Comparison of ENCODE assay signal across 31 cellular contexts in genomic region chr7:24505968-24506367, GRCh38.
"Had no signal": no experiment of that assay in that cellular context is flagged by ENCODE, and none has a peak within 500 bp of the region (broad histone marks: within the 10 kb centered on the region; RNA-seq: fewer than 3 reads in every experiment).

No MANE protein-coding gene starts in this region.

- H3K9ac ChIP-seq: neural progenitor cell had no signal

- H3K36me3 Mint-ChIP-seq: immature natural killer cell; mesothelial cell of epicardium; naive B cell; natural killer cell; neural progenitor cell; stimulated activated memory B cell treated with anti-CD40 and anti-IgM and Interleukin-4, amounts not matched to agents 10 μg/mL and 1 μg/mL and 100 μg/mL, for 72 hours; type B pancreatic cell had no signal

- H3K27ac ChIP-seq: left lung, lower lobe of right lung, neural progenitor cell, neutrophil, ovary, right atrium auricular region, right lobe of liver, tibial nerve, uterus had no signal

- FAIRE-seq: islet of Langerhans, kidney had no signal

- H3K4me2 ChIP-seq: hepatocyte, neural progenitor cell, smooth muscle cell had no signal

- H3K4me1 ChIP-seq: left lung, lower lobe of right lung, neural progenitor cell, right atrium auricular region, right lobe of liver, uterus had no signal

- H3K79me2 ChIP-seq: hepatocyte had no signal

- DNase-seq: immature natural killer cell; kidney; left colon; left lung; lower lobe of right lung; mammary epithelial cell; mesenchymal stem cell; naive B cell; natural killer cell; nephron progenitor cell; ovary; right lobe of liver; stimulated activated CD4-positive, alpha-beta T cell treated with anti-CD3 and anti-CD28 coated beads, Interleukin-1b, Interleukin-23, amount 100 ng/mL, for 48 hours; stimulated activated CD4-positive, alpha-beta T cell treated with anti-CD3 and anti-CD28 coated beads, Interleukin-2, amount 100 ng/mL, for 48 hours; stimulated activated CD4-positive, alpha-beta T cell treated with anti-CD3 and anti-CD28 coated beads, Interleukin-4, amount 100 ng/mL, for 4 hours; stimulated activated CD8-positive, alpha-beta memory T cell treated with anti-CD3 and anti-CD28 coated beads, Interleukin-4, amount 100 ng/mL, for 48 hours; stimulated activated naive CD4-positive, alpha-beta T cell treated with Interleukin-2 at 50 U/mL for 16 hours; stimulated activated naive CD8-positive, alpha-beta T cell treated with anti-CD3 and anti-CD28 coated beads, Interleukin-15, amount 100 ng/mL, for 72 hours; substantia nigra; uterus had no signal

- H3K9me3 ChIP-seq: left lung, lower lobe of right lung, neutrophil, ovary, right atrium auricular region, right lobe of liver, tibial nerve, uterus had no signal

- H3K9me3 Mint-ChIP-seq: immature natural killer cell; natural killer cell; nephron progenitor cell; neural progenitor cell; stimulated activated memory B cell treated with anti-CD40 and anti-IgM and Interleukin-4, amounts not matched to agents 10 μg/mL and 1 μg/mL and 100 μg/mL, for 72 hours; stimulated activated naive CD8-positive, alpha-beta T cell treated with anti-CD3 and anti-CD28 coated beads, Interleukin-15, amount 100 ng/mL, for 72 hours had no signal

- H3K36me3 ChIP-seq: left lung, lower lobe of right lung, neural progenitor cell, neutrophil, ovary, right atrium auricular region, right lobe of liver, tibial nerve, uterus had no signal

- H3K27me3 ChIP-seq: hepatocyte, left lung, neural progenitor cell, neutrophil, ovary, right atrium auricular region, right lobe of liver, tibial nerve, uterus had no signal

- H3K4me1 Mint-ChIP-seq: immature natural killer cell; mesothelial cell of epicardium; naive B cell; natural killer cell; stimulated activated memory B cell treated with anti-CD40 and anti-IgM and Interleukin-4, amounts not matched to agents 10 μg/mL and 1 μg/mL and 100 μg/mL, for 72 hours; stimulated activated naive CD8-positive, alpha-beta T cell treated with anti-CD3 and anti-CD28 coated beads, Interleukin-15, amount 100 ng/mL, for 72 hours had no signal

- H3K4me3 ChIP-seq: hepatocyte, left lung, lower lobe of right lung, neural progenitor cell, ovary, right atrium auricular region, right lobe of liver, smooth muscle cell, tibial nerve, uterus had no signal

- ATAC-seq: left colon; left lung; lower lobe of right lung; natural killer cell; right lobe of liver; stimulated activated memory B cell treated with anti-CD40 and anti-IgM and Interleukin-4, amounts not matched to agents 10 μg/mL and 1 μg/mL and 100 μg/mL, for 72 hours; stimulated activated naive CD8-positive, alpha-beta T cell treated with anti-CD3 and anti-CD28 coated beads, Interleukin-15, amount 100 ng/mL, for 72 hours had no signal

- H2AFZ ChIP-seq: hepatocyte, neural progenitor cell had no signal

- H3K27ac Mint-ChIP-seq: immature natural killer cell; mesothelial cell of epicardium; natural killer cell; nephron progenitor cell; neural progenitor cell; progenitor cell of endocrine pancreas; stimulated activated memory B cell treated with anti-CD40 and anti-IgM and Interleukin-4, amounts not matched to agents 10 μg/mL and 1 μg/mL and 100 μg/mL, for 72 hours; type B pancreatic cell had no signal

- H3K4me3 Mint-ChIP-seq: immature natural killer cell; mesothelial cell of epicardium; naive B cell; natural killer cell; nephron progenitor cell; neural progenitor cell; stimulated activated memory B cell treated with anti-CD40 and anti-IgM and Interleukin-4, amounts not matched to agents 10 μg/mL and 1 μg/mL and 100 μg/mL, for 72 hours; stimulated activated naive CD8-positive, alpha-beta T cell treated with anti-CD3 and anti-CD28 coated beads, Interleukin-15, amount 100 ng/mL, for 72 hours; type B pancreatic cell had no signal

- H3K27me3 Mint-ChIP-seq: progenitor cell of endocrine pancreas; stimulated activated naive CD8-positive, alpha-beta T cell treated with anti-CD3 and anti-CD28 coated beads, Interleukin-15, amount 100 ng/mL, for 72 hours; type B pancreatic cell had no signal
